29 cellular contexts compared by ENCODE assay signal in genomic region chr6:156061465-156061864, GRCh38.
"Had no signal": no experiment of that assay in that cellular context is flagged by ENCODE, and none has a peak within 500 bp of the region (broad histone marks: within the 10 kb centered on the region; RNA-seq: fewer than 3 reads in every experiment).

No MANE protein-coding gene starts in this region.

- H3K27ac Mint-ChIP-seq: immature natural killer cell; memory B cell; natural killer cell treated with Interleukin-12 subunit alpha and Interleukin-12 subunit beta and Interleukin-15 and Interleukin-18, amount 100 ng/mL, for 72 hours; stimulated activated memory B cell treated with anti-CD40 and anti-IgM and Interleukin-4, amounts not matched to agents 10 μg/mL and 1 μg/mL and 100 μg/mL, for 72 hours; stimulated activated naive CD8-positive, alpha-beta T cell treated with anti-CD3 and anti-CD28 coated beads, Interleukin-15, amount 100 ng/mL, for 72 hours had no signal

- H3K36me3 Mint-ChIP-seq: immature natural killer cell; natural killer cell treated with Interleukin-12 subunit alpha and Interleukin-12 subunit beta and Interleukin-15 and Interleukin-18, amount 100 ng/mL, for 72 hours had no signal

- H3K4me3 ChIP-seq: left ventricle myocardium inferior, mucosa of descending colon, pancreas, prostate gland, sigmoid colon, spleen, testis, thyroid gland had no signal

- H3K36me3 ChIP-seq: left ventricle myocardium inferior, pancreas, prostate gland, sigmoid colon, spleen, thyroid gland had no signal

- H3K27me3 ChIP-seq: pancreas, sigmoid colon, spleen, testis, thyroid gland had no signal

- H3K27ac ChIP-seq: pancreas, prostate gland, sigmoid colon, spleen, testis, thyroid gland had no signal

- DNase-seq: head of caudate nucleus; hypothalamus; immature natural killer cell; left ventricle myocardium inferior; midbrain; mucosa of descending colon; naive thymus-derived CD4-positive, alpha-beta T cell; nucleus accumbens; posterior cingulate gyrus; retina; right cardiac atrium; sigmoid colon; small intestine; spleen; stimulated activated CD4-positive, alpha-beta T cell treated with anti-CD3 and anti-CD28 coated beads, Interleukin-4, amount 100 ng/mL, for 4 hours; stimulated activated CD8-positive, alpha-beta memory T cell treated with anti-CD3 and anti-CD28 coated beads, Interleukin-4, amount 100 ng/mL, for 48 hours; stimulated activated naive CD4-positive, alpha-beta T cell treated with Interleukin-2 at 50 U/mL for 16 hours; stimulated activated naive CD8-positive, alpha-beta T cell treated with anti-CD3 and anti-CD28 coated beads, Interleukin-15, amount 100 ng/mL, for 72 hours; substantia nigra; testis; thyroid gland; trophoblast cell had no signal

- H3K4me1 Mint-ChIP-seq: immature natural killer cell; memory B cell; stimulated activated memory B cell treated with anti-CD40 and anti-IgM and Interleukin-4, amounts not matched to agents 10 μg/mL and 1 μg/mL and 100 μg/mL, for 72 hours had no signal

- H3K4me1 ChIP-seq: prostate gland, sigmoid colon, spleen, thyroid gland had no signal

- H3K4me3 Mint-ChIP-seq: immature natural killer cell; memory B cell; natural killer cell treated with Interleukin-12 subunit alpha and Interleukin-12 subunit beta and Interleukin-15 and Interleukin-18, amount 100 ng/mL, for 72 hours; neural crest cell; stimulated activated memory B cell treated with anti-CD40 and anti-IgM and Interleukin-4, amounts not matched to agents 10 μg/mL and 1 μg/mL and 100 μg/mL, for 72 hours; stimulated activated naive CD8-positive, alpha-beta T cell treated with anti-CD3 and anti-CD28 coated beads, Interleukin-15, amount 100 ng/mL, for 72 hours had no signal

- H3K27me3 Mint-ChIP-seq: naive thymus-derived CD4-positive, alpha-beta T cell; stimulated activated naive CD8-positive, alpha-beta T cell treated with anti-CD3 and anti-CD28 coated beads, Interleukin-15, amount 100 ng/mL, for 72 hours had no signal

- FAIRE-seq: islet of Langerhans, pancreas, small intestine had no signal

- H3K9me3 ChIP-seq: mucosa of descending colon, pancreas, prostate gland, sigmoid colon, testis, thyroid gland had no signal
